Comparison of ENCODE assay signal across 8 cellular contexts in the genomic region with DNA sequence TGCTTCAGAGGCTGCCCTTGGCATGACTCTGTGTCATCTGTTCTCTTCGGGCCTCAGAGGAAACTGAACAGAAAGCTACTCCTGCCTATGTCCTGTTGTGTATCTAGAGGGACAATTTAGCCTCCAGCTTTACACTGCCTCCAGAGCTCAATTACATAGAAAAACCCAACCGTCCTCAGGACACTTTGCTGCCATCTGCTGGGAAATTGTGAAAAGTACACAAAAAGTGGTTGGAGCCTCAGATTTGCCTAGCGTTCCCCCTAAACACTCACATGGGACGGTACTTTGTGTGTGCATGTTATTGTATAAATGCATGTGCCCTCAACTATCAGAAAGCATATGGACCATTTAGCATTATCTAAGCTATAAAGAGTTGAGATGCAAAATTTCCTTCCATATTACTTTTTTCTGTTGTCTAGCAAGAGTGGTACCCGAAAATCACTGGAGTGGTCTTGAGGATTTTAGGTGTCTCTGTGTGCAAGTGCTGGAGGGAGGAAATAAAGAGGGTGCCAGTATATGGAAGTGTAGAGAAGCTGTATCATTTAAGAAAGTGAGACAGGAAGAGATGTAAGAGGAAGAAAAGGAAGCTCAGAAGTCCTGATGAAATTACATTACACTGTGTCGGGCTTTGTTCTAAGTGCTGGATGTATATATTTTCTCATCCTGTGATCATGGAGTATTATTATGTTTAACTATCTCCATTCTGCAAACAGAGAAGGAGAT. TPM values are rescaled to one million over a fixed set of nuclear protein-coding genes. Genes with fewer than 3 reads are reported as not detected.
DNase-seq lines count a peak whose midpoint lies in the region; ATAC-seq and TF ChIP-seq lines count a peak whose summit lies in the region.

No MANE protein-coding gene starts in this region.

- TF ChIP-seq CTCF in OCI-LY7 (conservative IDR thresholded peaks at IDR 0.05; ENCODE audit: low read length) = peak; percentile 39; the same call in 1 of the 2 replicates
- peak; percentile 44 for TF ChIP-seq CTCF in fibroblast of pulmonary artery (IDR thresholded peaks at IDR 0.05; ENCODE audit: low read length, missing control alignments)
- TF ChIP-seq CTCF in retinal pigment epithelial cell (conservative IDR thresholded peaks at IDR 0.05; ENCODE audit: low read depth, low read length) = peak; percentile 61

- H3K9me3 ChIP-seq in OCI-LY7 (ENCODE audit: low read length) = no peaks in the 10 kb centered on the region; the same call in 1 of the 2 replicates

- no peaks in the 10 kb centered on the region for H3K36me3 ChIP-seq in OCI-LY7 (ENCODE audit: insufficient read depth, low read length)

- H2AFZ ChIP-seq in OCI-LY7 (ENCODE audit: low read length) = no peak overlapping the region

- CTCF ChIA-PET in OCI-LY7 (lab: Charles Lee; ENCODE audit: unreplicated experiment) = no interaction called here

- H3K79me2 ChIP-seq in OCI-LY7 (ENCODE audit: insufficient read depth, low read depth, low read length) = no peaks in the 10 kb centered on the region

- no TSS peak for BruUV-seq in OCI-LY7 (replicated peaks; lab: Mats Ljungman, UMichigan)

- intact Hi-C loops in OCI-LY7 (cut with micrococcal nuclease; ENCODE audit: unreplicated experiment) = no loop called here

- DNase-seq in A172 (ENCODE audit: low spot score) (peak; percentile 4), OCI-LY7 (ENCODE audit: low spot score) (no peak), fibroblast of pulmonary artery (ENCODE audit: low read depth) (peak; percentile 33), retinal pigment epithelial cell (ENCODE audit: low read depth) (no peak), T-helper 1 cell (no peak)
- no peak for DNase-seq in stimulated activated CD4-positive, alpha-beta T cell treated with anti-CD3 and anti-CD28 coated beads, Interleukin-4, amount 100 ng/mL, for 24 hours

- H3K4me3 ChIP-seq in OCI-LY7 (ENCODE audit: low read depth, low read length, poor library complexity, severe bottlenecking) (no peak overlapping the region), fibroblast of pulmonary artery (replicated peaks; ENCODE audit: low read depth, low read length) (no peak overlapping the region), retinal pigment epithelial cell (ENCODE audit: low read length) (no peak overlapping the region)

- POLR2A ChIA-PET in OCI-LY7 (lab: Charles Lee) = interaction anchor here (0.6 kb wide), 1 partner anchor 22 kb away, joined by 3 read pairs; no protein-coding TSS in a partner anchor

- H3K9me2 ChIP-seq in OCI-LY7 (ENCODE audit: insufficient read depth, low read length) = no peaks in the 10 kb centered on the region

- peak; percentile 50 for ATAC-seq in GM18502 (IDR thresholded peaks at IDR 0.05; ENCODE audit: poor library complexity, unreplicated experiment)
- ATAC-seq in HG02588 (IDR thresholded peaks at IDR 0.05; ENCODE audit: unreplicated experiment) = no peak

- no peaks in the 10 kb centered on the region for H3K4me1 ChIP-seq in OCI-LY7 (ENCODE audit: insufficient read depth, low read length, poor library complexity, severe bottlenecking)

- no peaks in the 10 kb centered on the region for H4K20me1 ChIP-seq in OCI-LY7 (ENCODE audit: insufficient read depth, low read length)

- H3K4me2 ChIP-seq in OCI-LY7 (ENCODE audit: low read length) = no peak overlapping the region

- no peak overlapping the region for H3K27ac ChIP-seq in OCI-LY7 (ENCODE audit: low read depth, low read length, poor library complexity, severe bottlenecking)

RNA-seq across cellular contexts. Expression of a gene that starts 8.7 kb away (rescaled TPM):
- not detected in 2 replicates for total RNA-seq in A172 (2014; rRNA removed; shearing (Covaris generic))
- not detected in 2 replicates for total RNA-seq in OCI-LY7 (2014; rRNA removed; shearing (Covaris generic))
- not detected in 2 replicates for total RNA-seq in OCI-LY7 (2022)

RNA-seq across cellular contexts. Expression of a gene that starts 28.8 kb away (rescaled TPM):
- not detected in 2 replicates for total RNA-seq in A172 (2014; rRNA removed; shearing (Covaris generic))
- total RNA-seq in OCI-LY7 (2014; rRNA removed; shearing (Covaris generic)) = 0.51 TPM in 1 of 2 replicates, not detected in the other
- not detected in 2 replicates for total RNA-seq in OCI-LY7 (2022)

Comparison
In these comparisons a context has a peak if more than half of its experiments do, and no peak if none do; other contexts are left out.
1. DNase-seq: peak in A172 (single experiment) and fibroblast of pulmonary artery (single experiment); none in OCI-LY7 (single experiment), retinal pigment epithelial cell (single experiment), T-helper 1 cell (0 of 5) and stimulated activated CD4-positive, alpha-beta T cell treated with anti-CD3 and anti-CD28 coated beads, Interleukin-4, amount 100 ng/mL, for 24 hours (single experiment).
2. Peak in every context shown above with its lines, with median percentiles within 50 percentile points of each other: CTCF ChIP-seq.